1 cellular context compared by ENCODE assay signal in genomic region chr4:95547708-95548471, GRCh38.
TF ChIP-seq lines count a peak whose summit lies in the region.

No MANE protein-coding gene starts in this region.

TF ChIP-seq in H1, 55 proteins besides CTCF, POLR2A, EP300 and RAD21:
- no peak for TF ChIP-seq HDAC6 (IDR thresholded peaks at IDR 0.05; ENCODE audit: low read depth, low read length)
- TF ChIP-seq BACH1 (IDR thresholded peaks at IDR 0.05; ENCODE audit: low read length), result no peak
- TF ChIP-seq SP1 (IDR thresholded peaks at IDR 0.05; ENCODE audit: low read depth, low read length), result no peak
- peak; percentile 22 for TF ChIP-seq CTBP2 (IDR thresholded peaks at IDR 0.05; ENCODE audit: borderline replicate concordance, insufficient read depth, insufficient read length, low read length)
- TF ChIP-seq SP2 (IDR thresholded peaks at IDR 0.05; ENCODE audit: low read length), result no peak
- no peak for TF ChIP-seq BCL11A (IDR thresholded peaks at IDR 0.05; ENCODE audit: low read depth in 2 of 2, low read length in 2 of 2)
- no peak for TF ChIP-seq RNF2 (IDR thresholded peaks at IDR 0.05; ENCODE audit: borderline replicate concordance, low read depth, low read length, missing control alignments, poor library complexity, severe bottlenecking)
- TF ChIP-seq USF2 (IDR thresholded peaks at IDR 0.05; ENCODE audit: low read length), result no peak
- TF ChIP-seq RBBP5 (IDR thresholded peaks at IDR 0.05; ENCODE audit: borderline replicate concordance, low read depth, low read length), result 0 out of 2 replicates have a peak, but pooled peaks have one; percentile 15
- TF ChIP-seq KDM1A (IDR thresholded peaks at IDR 0.05; ENCODE audit: borderline replicate concordance, low read length), result no peak
- no peak for TF ChIP-seq JUN (IDR thresholded peaks at IDR 0.05; ENCODE audit: low read depth, low read length)
- TF ChIP-seq SIN3A (conservative IDR thresholded peaks at IDR 0.05 in 1 of 2, IDR thresholded peaks at IDR 0.05 in 1 of 2; ENCODE audit: low read depth in 1 of 2, low read length in 2 of 2), result 0 out of 4 replicates have a peak, but pooled peaks of 1 of the 2 experiments have one; percentile 14
- no peak for TF ChIP-seq HDAC2 (IDR thresholded peaks at IDR 0.05; ENCODE audit: borderline replicate concordance in 1 of 2, low read depth in 2 of 2, low read length in 2 of 2)
- peak; percentile 22 for TF ChIP-seq KDM4A (IDR thresholded peaks at IDR 0.05; ENCODE audit: low read depth, low read length, severe bottlenecking)
- TF ChIP-seq EGR1 (IDR thresholded peaks at IDR 0.05; ENCODE audit: borderline replicate concordance, low read depth, low read length), result no peak
- TF ChIP-seq ZNF274 (IDR thresholded peaks at IDR 0.05; ENCODE audit: borderline replicate concordance, extremely low read depth, low read length), result no peak
- no peak for TF ChIP-seq NRF1 (IDR thresholded peaks at IDR 0.05; ENCODE audit: low read depth, low read length)
- no peak for TF ChIP-seq JUND (IDR thresholded peaks at IDR 0.05; ENCODE audit: low read length)
- TF ChIP-seq ASH2L (IDR thresholded peaks at IDR 0.05; ENCODE audit: low read length), result peak; percentile 71
- TF ChIP-seq TAF7 (optimal IDR thresholded peaks at IDR 0.05; ENCODE audit: borderline replicate concordance, low read depth, low read length), result no peak
- TF ChIP-seq CHD2 (IDR thresholded peaks at IDR 0.05; ENCODE audit: low read length), result no peak
- peak; percentile 65 for TF ChIP-seq SUZ12 (IDR thresholded peaks at IDR 0.05; ENCODE audit: low read length)
- TF ChIP-seq EZH2 (IDR thresholded peaks at IDR 0.05; ENCODE audit: low read depth, low read length, severe bottlenecking), result peak; percentile 67
- TF ChIP-seq E2F6 (IDR thresholded peaks at IDR 0.05), result no peak
- TF ChIP-seq GTF2F1 (IDR thresholded peaks at IDR 0.05; ENCODE audit: borderline replicate concordance, low read depth, low read length), result no peak
